Comparison of ENCODE assay signal across 8 cellular contexts in genomic region chr17:82536220-82537201, GRCh38. TPM values are rescaled to one million over a fixed set of nuclear protein-coding genes. Genes with fewer than 3 reads are reported as not detected.
DNase-seq lines count a peak whose midpoint lies in the region; ATAC-seq and TF ChIP-seq lines count a peak whose summit lies in the region.

No MANE protein-coding gene starts in this region.

- H3K9me3 Mint-ChIP-seq in HFFc6, result no peaks in the 10 kb centered on the region
- no peaks in the 10 kb centered on the region for H3K9me3 Mint-ChIP-seq in activated naive CD8-positive, alpha-beta T cell treated with anti-CD3 and anti-CD28 coated beads, Interleukin-2, amount 10 ng/mL, durations not matched to agents 7 days and 5 days
- H3K9me3 Mint-ChIP-seq in stimulated activated effector memory CD8-positive, alpha-beta T cell treated with anti-CD3 and anti-CD28 coated beads, Interleukin-12 subunit alpha, Interleukin-12 subunit beta, amount 100 ng/mL, for 72 hours, result no peaks in the 10 kb centered on the region

- peaks cover 45% of the 10 kb centered on the region for H3K4me1 Mint-ChIP-seq in HFFc6 (ENCODE audit: low read depth)
- H3K4me1 Mint-ChIP-seq in activated naive CD8-positive, alpha-beta T cell treated with anti-CD3 and anti-CD28 coated beads, Interleukin-2, amount 10 ng/mL, durations not matched to agents 7 days and 5 days, result peaks cover 26% of the 10 kb centered on the region
- peaks cover 68% of the 10 kb centered on the region for H3K4me1 Mint-ChIP-seq in stimulated activated effector memory CD8-positive, alpha-beta T cell treated with anti-CD3 and anti-CD28 coated beads, Interleukin-12 subunit alpha, Interleukin-12 subunit beta, amount 100 ng/mL, for 72 hours

- peak overlapping the region; percentile 4 to 19 for H3K4me3 ChIP-seq in right atrium auricular region

- H3K27me3 Mint-ChIP-seq in HFFc6 (ENCODE audit: insufficient read depth), result no peaks in the 10 kb centered on the region; the same call in none of the 2 replicates
- H3K27me3 Mint-ChIP-seq in activated naive CD8-positive, alpha-beta T cell treated with anti-CD3 and anti-CD28 coated beads, Interleukin-2, amount 10 ng/mL, durations not matched to agents 7 days and 5 days, result no peaks in the 10 kb centered on the region

- H3K27me3 ChIP-seq in right atrium auricular region, result no peaks in the 10 kb centered on the region

- no peaks in the 10 kb centered on the region for H3K9me3 ChIP-seq in right atrium auricular region

- POLR2A ChIA-PET in activated naive CD8-positive, alpha-beta T cell treated with anti-CD3 and anti-CD28 coated beads, Interleukin-2, amount 10 ng/mL, durations not matched to agents 7 days and 5 days (lab: Charles Lee), result interaction anchor here (1.1 to 1.2 kb wide), 3 partner anchors 16 to 39 kb away, joined by 3 read pairs; no protein-coding TSS in a partner anchor

- H3K27ac ChIP-seq in right atrium auricular region, result peak overlapping the region; percentile 86 to 90

- H3K4me1 ChIP-seq in right atrium auricular region, result peaks cover 0 to 54% of the 10 kb centered on the region in 2 donors

- H3K36me3 ChIP-seq in right atrium auricular region, result no peaks in the 10 kb centered on the region

- H3K27ac Mint-ChIP-seq in HFFc6, result peak overlapping the region; percentile 95
- H3K27ac Mint-ChIP-seq in activated naive CD8-positive, alpha-beta T cell treated with anti-CD3 and anti-CD28 coated beads, Interleukin-2, amount 10 ng/mL, durations not matched to agents 7 days and 5 days, result peak overlapping the region; percentile 67
- H3K27ac Mint-ChIP-seq in stimulated activated effector memory CD8-positive, alpha-beta T cell treated with anti-CD3 and anti-CD28 coated beads, Interleukin-12 subunit alpha, Interleukin-12 subunit beta, amount 100 ng/mL, for 72 hours, result peak overlapping the region; percentile 86

- TF ChIP-seq CTCF in HFFc6 (IDR thresholded peaks at IDR 0.05) (no peak), right atrium auricular region (IDR thresholded peaks at IDR 0.05) (no peak)

- no peaks in the 10 kb centered on the region for H3K36me3 Mint-ChIP-seq in HFFc6 (ENCODE audit: low read depth)
- H3K36me3 Mint-ChIP-seq in activated naive CD8-positive, alpha-beta T cell treated with anti-CD3 and anti-CD28 coated beads, Interleukin-2, amount 10 ng/mL, durations not matched to agents 7 days and 5 days, result peaks cover under 1% of the 10 kb centered on the region
- peaks cover 16% of the 10 kb centered on the region for H3K36me3 Mint-ChIP-seq in stimulated activated effector memory CD8-positive, alpha-beta T cell treated with anti-CD3 and anti-CD28 coated beads, Interleukin-12 subunit alpha, Interleukin-12 subunit beta, amount 100 ng/mL, for 72 hours

- DNase-seq in HFFc6, result peak; percentile 79
- DNase-seq in activated naive CD8-positive, alpha-beta T cell treated with anti-CD3 and anti-CD28 coated beads, Interleukin-2, amount 10 ng/mL, durations not matched to agents 7 days and 5 days, result no peak
- DNase-seq in right atrium auricular region (ENCODE audit: low spot score), result no peak
- no peak for DNase-seq in stimulated activated effector memory CD8-positive, alpha-beta T cell treated with anti-CD3 and anti-CD28 coated beads, Interleukin-12 subunit alpha, Interleukin-12 subunit beta, amount 100 ng/mL, for 72 hours (ENCODE audit: low spot score in 2 of 2)
- DNase-seq in NCI-H2081 treated with DMSO at 0.1 percent for 48 hours (lab: John Stamatoyannopoulos, UW), result no peak
- no peak for DNase-seq in NCI-H1105 treated with DMSO at 0.1 percent for 48 hours (lab: John Stamatoyannopoulos, UW)
- no peak for DNase-seq in stimulated activated CD4-positive, alpha-beta T cell treated with anti-CD3 and anti-CD28 coated beads, Interleukin-4, amount 100 ng/mL, for 4 hours

- peak overlapping the region; percentile 74 for H3K4me3 Mint-ChIP-seq in HFFc6
- no peak overlapping the region for H3K4me3 Mint-ChIP-seq in activated naive CD8-positive, alpha-beta T cell treated with anti-CD3 and anti-CD28 coated beads, Interleukin-2, amount 10 ng/mL, durations not matched to agents 7 days and 5 days
- H3K4me3 Mint-ChIP-seq in stimulated activated effector memory CD8-positive, alpha-beta T cell treated with anti-CD3 and anti-CD28 coated beads, Interleukin-12 subunit alpha, Interleukin-12 subunit beta, amount 100 ng/mL, for 72 hours, result peak overlapping the region; percentile 41

- no peak for ATAC-seq in activated naive CD8-positive, alpha-beta T cell treated with anti-CD3 and anti-CD28 coated beads, Interleukin-2, amount 10 ng/mL, durations not matched to agents 7 days and 5 days (ENCODE audit: low read depth)
- peak; percentile 40 for ATAC-seq in stimulated activated effector memory CD8-positive, alpha-beta T cell treated with anti-CD3 and anti-CD28 coated beads, Interleukin-12 subunit alpha, Interleukin-12 subunit beta, amount 100 ng/mL, for 72 hours
- ATAC-seq in GM18498 (IDR thresholded peaks at IDR 0.05; ENCODE audit: unreplicated experiment), result no peak

RNA-seq across cellular contexts. Expression of gene FOXK2, which starts 17.0 kb away (rescaled TPM):
- 10 to 100 TPM; 38.6 to 46.3 (median 41.1) TPM for total RNA-seq in HFFc6 (2021; fragmentation: NEBNext Ultra II Directional; extraction: Animal tissue kit (Norgen Biotek cat#: 25700))
- total RNA-seq in activated naive CD8-positive, alpha-beta T cell treated with anti-CD3 and anti-CD28 coated beads, Interleukin-2, amount 10 ng/mL, durations not matched to agents 7 days and 5 days, result 10 to 100 TPM; 59.6 to 60.8 TPM
- total RNA-seq in right atrium auricular region, result 10 to 100 TPM; 27.8 to 40.3 TPM
